25 cellular contexts compared by ENCODE assay signal in genomic region chr12:121427556-121428055, GRCh38. TPM values are rescaled to one million over a fixed set of nuclear protein-coding genes. Genes with fewer than 3 reads are reported as not detected.
DNase-seq lines count a peak whose midpoint lies in the region; ATAC-seq and TF ChIP-seq lines count a peak whose summit lies in the region.
"Had no signal": no experiment of that assay in that cellular context is flagged by ENCODE, and none has a peak within 500 bp of the region (broad histone marks: within the 10 kb centered on the region; RNA-seq: fewer than 3 reads in every experiment).

No MANE protein-coding gene starts in this region.

- DNase-seq in NOMO-1 treated with DMSO at 0.1 percent for 48 hours (lab: John Stamatoyannopoulos, UW; ENCODE audit: unreplicated experiment) (peak; percentile 15), NOMO-1 treated with dmso at 0.1 percent for 144 hours (lab: John Stamatoyannopoulos, UW; ENCODE audit: unreplicated experiment) (no peak), GM23338 (ENCODE audit: low spot score) (no peak), nephron progenitor cell (no peak), ovary (no peak), H9 (no peak)
- DNase-seq in stimulated activated naive CD4-positive, alpha-beta T cell (lab: John Stamatoyannopoulos, UW): no peak
- DNase-seq: activated CD8-positive, alpha-beta memory T cell treated with anti-CD3 and anti-CD28 coated beads for 24 hours; aorta; BE2C; DMS153; effector memory CD4-positive, alpha-beta T cell; GOT3; mesendoderm; NCI-H2029 treated with DMSO at 0.1 percent for 48 hours; psoas muscle; Right ventricle myocardium superior; stimulated activated CD8-positive, alpha-beta memory T cell treated with anti-CD3 and anti-CD28 coated beads, Interleukin-4, amount 100 ng/mL, for 48 hours; WERI-Rb-1 had no signal

- H3K27ac ChIP-seq in GM23338 (ENCODE audit: low read depth) (no peak overlapping the region), ovary (no peak overlapping the region), H9 (ENCODE audit: insufficient read length, low read depth, low read length) (no peak overlapping the region)
- H3K27ac ChIP-seq: 22Rv1, hepatocyte, WERI-Rb-1 had no signal

- peaks cover 64% of the 10 kb centered on the region for H3K36me3 ChIP-seq in GM23338 (ENCODE audit: insufficient read depth)
- H3K36me3 ChIP-seq in ovary: no peaks in the 10 kb centered on the region

- no peak overlapping the region for H2AK5ac ChIP-seq in H9 (ENCODE audit: insufficient read length, low read length)

- H3K27me3 ChIP-seq in GM23338 (ENCODE audit: insufficient read depth) (no peaks in the 10 kb centered on the region), ovary (no peaks in the 10 kb centered on the region), H9 (ENCODE audit: insufficient read depth, low read length) (no peaks in the 10 kb centered on the region)
- H3K27me3 ChIP-seq: BE2C, hepatocyte had no signal

- no peak overlapping the region for H3K27ac Mint-ChIP-seq in GM23338
- peak overlapping the region; percentile 67 for H3K27ac Mint-ChIP-seq in activated T-helper 17 cell treated with anti-CD3 and anti-CD28 coated beads, Interleukin-2, amount 50 U/mL, for 72 hours
- H3K27ac Mint-ChIP-seq in nephron progenitor cell: peak overlapping the region; percentile 86
- H3K27ac Mint-ChIP-seq in H9: no peak overlapping the region; a peak in 1 of 7 replicates
- H3K27ac Mint-ChIP-seq: T-helper 1 cell treated with Interleukin-12 subunit alpha and Interleukin-12 subunit beta and Interleukin-4 antibody, amounts not matched to agents 30 μg/mL and 1 μg/mL, for 36 hours had no signal

- H3K4me1 ChIP-seq in GM23338 (ENCODE audit: insufficient read depth) (no peaks in the 10 kb centered on the region), ovary (ENCODE audit: insufficient read depth) (no peaks in the 10 kb centered on the region), H9 (ENCODE audit: insufficient read depth, low read length) (no peaks in the 10 kb centered on the region)
- H3K4me1 ChIP-seq: BE2C had no signal

- no peak overlapping the region for H3K18ac ChIP-seq in H9 (ENCODE audit: insufficient read length, low read depth, low read length)

- H4K5ac ChIP-seq in H9 (ENCODE audit: insufficient read length, low read depth, low read length): no peak overlapping the region

- H2AFZ ChIP-seq in GM23338 (no peak overlapping the region), H9 (ENCODE audit: low read length) (no peak overlapping the region)
- H2AFZ ChIP-seq: hepatocyte had no signal

- TF ChIP-seq CTCF in GM23338 (conservative IDR thresholded peaks at IDR 0.05; ENCODE audit: low read depth in 2 of 2): no peak
- TF ChIP-seq CTCF in nephron progenitor cell (IDR thresholded peaks at IDR 0.05): no peak
- TF ChIP-seq CTCF in ovary (IDR thresholded peaks at IDR 0.05): no peak
- no peak for TF ChIP-seq CTCF in H9 (conservative IDR thresholded peaks at IDR 0.05)

- H3K9me3 Mint-ChIP-seq in GM23338: no peaks in the 10 kb centered on the region
- no peaks in the 10 kb centered on the region for H3K9me3 Mint-ChIP-seq in activated T-helper 17 cell treated with anti-CD3 and anti-CD28 coated beads, Interleukin-2, amount 50 U/mL, for 72 hours
- H3K9me3 Mint-ChIP-seq in nephron progenitor cell: no peaks in the 10 kb centered on the region
- no peaks in the 10 kb centered on the region for H3K9me3 Mint-ChIP-seq in H9
- H3K9me3 Mint-ChIP-seq: activated T-helper 1 cell treated with anti-CD3 and anti-CD28 coated beads, Interleukin-12 subunit alpha, Interleukin-12 subunit beta, Interleukin-2, Interleukin-4 antibody, amounts not matched to agents 30 ng/mL and 10 ng/mL and 1 ng/mL, durations not matched to agents 14 hours and 24 hours and 36 hours; central memory CD8-positive, alpha-beta T cell; T-helper 1 cell treated with Interleukin-12 subunit alpha and Interleukin-12 subunit beta and Interleukin-4 antibody, amounts not matched to agents 30 μg/mL and 1 μg/mL, for 36 hours had no signal

- 85 to 89% (median 89%) methylated on average over 2 of the region's 2 CpGs for WGBS in ovary, 3 donors
- WGBS in H9 (ENCODE audit: extremely low coverage, insufficient read length, low lambda C conversion rate): no CpG with 5 or more reads among the region's 2 CpGs

- H3K9ac ChIP-seq in H9 (ENCODE audit: extremely low read depth, insufficient read length, low read length): no peak overlapping the region

- no peak overlapping the region for H2BK15ac ChIP-seq in H9 (ENCODE audit: low read depth, low read length)

- H3K56ac ChIP-seq in H9 (ENCODE audit: insufficient read length, low read depth, low read length): no peak overlapping the region

- no peak overlapping the region for H3K4me3 Mint-ChIP-seq in GM23338
- no peak overlapping the region for H3K4me3 Mint-ChIP-seq in activated T-helper 17 cell treated with anti-CD3 and anti-CD28 coated beads, Interleukin-2, amount 50 U/mL, for 72 hours
- no peak overlapping the region for H3K4me3 Mint-ChIP-seq in nephron progenitor cell
- H3K4me3 Mint-ChIP-seq in H9: no peak overlapping the region
- H3K4me3 Mint-ChIP-seq: activated T-helper 1 cell treated with anti-CD3 and anti-CD28 coated beads, Interleukin-12 subunit alpha, Interleukin-12 subunit beta, Interleukin-2, Interleukin-4 antibody, amounts not matched to agents 30 ng/mL and 10 ng/mL and 1 ng/mL, durations not matched to agents 14 hours and 24 hours and 36 hours; central memory CD8-positive, alpha-beta T cell; T-helper 1 cell treated with Interleukin-12 subunit alpha and Interleukin-12 subunit beta and Interleukin-4 antibody, amounts not matched to agents 30 μg/mL and 1 μg/mL, for 36 hours had no signal

- ATAC-seq in GM23338: no peak
- ATAC-seq in activated T-helper 17 cell treated with anti-CD3 and anti-CD28 coated beads, Interleukin-2, amount 50 U/mL, for 72 hours (replicated peaks): no peak
- ATAC-seq: psoas muscle had no signal

- H3K4me3 ChIP-seq in GM23338 (no peak overlapping the region), ovary (no peak overlapping the region)
- H3K4me3 ChIP-seq: hepatocyte, psoas muscle had no signal

- H2BK20ac ChIP-seq in H9 (ENCODE audit: low read depth, low read length, poor library complexity, severe bottlenecking): no peak overlapping the region

- H3K79me2 ChIP-seq in GM23338 (replicated peaks; ENCODE audit: insufficient read depth) (no peaks in the 10 kb centered on the region), H9 (ENCODE audit: insufficient read depth, low read length) (no peaks in the 10 kb centered on the region)
- H3K79me2 ChIP-seq: hepatocyte had no signal

- no peak overlapping the region for H4K91ac ChIP-seq in H9 (ENCODE audit: insufficient read length, low read depth, low read length)

- H3K23me2 ChIP-seq in H9 (ENCODE audit: insufficient read length, low read depth, low read length, poor library complexity, severe bottlenecking): no peaks in the 10 kb centered on the region

- H3K27me3 Mint-ChIP-seq in GM23338 (ENCODE audit: insufficient read depth, low read depth, poor library complexity): peaks cover 8% of the 10 kb centered on the region
- H3K27me3 Mint-ChIP-seq in activated T-helper 17 cell treated with anti-CD3 and anti-CD28 coated beads, Interleukin-2, amount 50 U/mL, for 72 hours: no peaks in the 10 kb centered on the region
- H3K27me3 Mint-ChIP-seq in nephron progenitor cell (ENCODE audit: low read depth, poor library complexity): no peaks in the 10 kb centered on the region
- no peaks in the 10 kb centered on the region for H3K27me3 Mint-ChIP-seq in H9 (ENCODE audit: low read depth)
- H3K27me3 Mint-ChIP-seq: central memory CD8-positive, alpha-beta T cell had no signal

- peaks cover 24% of the 10 kb centered on the region for H4K20me1 ChIP-seq in GM23338 (replicated peaks; ENCODE audit: insufficient read depth)
- H4K20me1 ChIP-seq in H9 (ENCODE audit: control insufficient read depth, insufficient read depth, insufficient read length): no peaks in the 10 kb centered on the region

- H3K23ac ChIP-seq in H9 (ENCODE audit: insufficient read length, low read depth, low read length): no peak overlapping the region

- TF ChIP-seq POLR2A in ovary (IDR thresholded peaks at IDR 0.05): no peak

- TF ChIP-seq EP300 in ovary (IDR thresholded peaks at IDR 0.05): no peak

- H2BK12ac ChIP-seq in H9 (ENCODE audit: insufficient read length, low read depth, low read length): no peak overlapping the region

- H3K9me3 ChIP-seq in ovary: no peaks in the 10 kb centered on the region
- no peaks in the 10 kb centered on the region for H3K9me3 ChIP-seq in H9 (ENCODE audit: control insufficient read depth, low read depth, low read length)
- H3K9me3 ChIP-seq: BE2C, psoas muscle had no signal

- peaks cover 98% of the 10 kb centered on the region for H3K36me3 Mint-ChIP-seq in GM23338 (ENCODE audit: low read depth)
- peaks cover 100% of the 10 kb centered on the region for H3K36me3 Mint-ChIP-seq in activated T-helper 17 cell treated with anti-CD3 and anti-CD28 coated beads, Interleukin-2, amount 50 U/mL, for 72 hours (ENCODE audit: low read depth)
- peaks cover 96% of the 10 kb centered on the region for H3K36me3 Mint-ChIP-seq in nephron progenitor cell (ENCODE audit: low read depth)
- peaks cover 45 to 96% (median 85%) of the 10 kb centered on the region in 3 experiments for H3K36me3 Mint-ChIP-seq in H9 (ENCODE audit: insufficient read depth in 1 of 3, low read depth in 3 of 3)

- peaks cover 26% of the 10 kb centered on the region for H3F3A ChIP-seq in GM23338 (replicated peaks; ENCODE audit: low read depth)

- H2BK5ac ChIP-seq in H9 (ENCODE audit: insufficient read length, low read length): no peak overlapping the region

- H3K4me1 Mint-ChIP-seq in GM23338: no peaks in the 10 kb centered on the region
- H3K4me1 Mint-ChIP-seq in activated T-helper 17 cell treated with anti-CD3 and anti-CD28 coated beads, Interleukin-2, amount 50 U/mL, for 72 hours: no peaks in the 10 kb centered on the region
- H3K4me1 Mint-ChIP-seq in nephron progenitor cell: no peaks in the 10 kb centered on the region
- no peaks in the 10 kb centered on the region for H3K4me1 Mint-ChIP-seq in H9

- H2BK120ac ChIP-seq in H9 (ENCODE audit: low read depth, low read length, poor library complexity, severe bottlenecking): no peak overlapping the region

- no peak overlapping the region for H4K8ac ChIP-seq in H9 (replicated peaks; ENCODE audit: insufficient read length, low read depth, low read length)

- H3K79me1 ChIP-seq in H9 (ENCODE audit: insufficient read depth, low read depth, low read length, poor library complexity, severe bottlenecking): no peaks in the 10 kb centered on the region

- intact Hi-C loops in ovary (cut with DNase I): no loop called here

- no peak overlapping the region for H3K4ac ChIP-seq in H9 (ENCODE audit: low read depth, low read length)

- no peak overlapping the region for H3T11ph ChIP-seq in H9 (ENCODE audit: low read length)

- no peak overlapping the region for H3K14ac ChIP-seq in H9 (ENCODE audit: insufficient read depth, low read length)

- no peak overlapping the region for H3K4me2 ChIP-seq in GM23338
- H3K4me2 ChIP-seq in H9 (ENCODE audit: insufficient read depth, insufficient read length, low read length): no peak overlapping the region
- H3K4me2 ChIP-seq: hepatocyte had no signal

- no peaks in the 10 kb centered on the region for H3K9me2 ChIP-seq in GM23338 (ENCODE audit: insufficient read depth)

RNA-seq across cellular contexts. Expression of gene RNF34, which starts 27.7 kb away (rescaled TPM):
- total RNA-seq in GM23338 (2014; rRNA removed; shearing (Covaris generic)): 50.1 and 63.3 TPM in 2 replicates
- polyA plus RNA-seq in GM23338 (2016; fragmentation: Nextera tagmentation; extraction: Ambion mirVana): 47.1 and 47.2 TPM in 2 replicates
- 10 to 100 TPM; 62.8 to 98.5 TPM for total RNA-seq in activated T-helper 17 cell treated with anti-CD3 and anti-CD28 coated beads, Interleukin-2, amount 50 U/mL, for 72 hours
- total RNA-seq in ovary: 10 to 100 TPM; 22.2 to 39.8 (median 29.3) TPM
- polyA plus RNA-seq in ovary: 10 to 100 TPM; 17.3 to 25.1 TPM
- 65.3 and 66.4 TPM in 2 replicates for total RNA-seq in H9 (2021)

Comparison
In these comparisons a context has a peak if more than half of its experiments do, and no peak if none do; other contexts are left out.
1. H3K27ac Mint-ChIP-seq: peak in activated T-helper 17 cell treated with anti-CD3 and anti-CD28 coated beads, Interleukin-2, amount 50 U/mL, for 72 hours (single experiment) and nephron progenitor cell (single experiment); none in GM23338 (single experiment) and H9 (0 of 3).